11 cellular contexts compared by ENCODE assay signal in the genomic region with DNA sequence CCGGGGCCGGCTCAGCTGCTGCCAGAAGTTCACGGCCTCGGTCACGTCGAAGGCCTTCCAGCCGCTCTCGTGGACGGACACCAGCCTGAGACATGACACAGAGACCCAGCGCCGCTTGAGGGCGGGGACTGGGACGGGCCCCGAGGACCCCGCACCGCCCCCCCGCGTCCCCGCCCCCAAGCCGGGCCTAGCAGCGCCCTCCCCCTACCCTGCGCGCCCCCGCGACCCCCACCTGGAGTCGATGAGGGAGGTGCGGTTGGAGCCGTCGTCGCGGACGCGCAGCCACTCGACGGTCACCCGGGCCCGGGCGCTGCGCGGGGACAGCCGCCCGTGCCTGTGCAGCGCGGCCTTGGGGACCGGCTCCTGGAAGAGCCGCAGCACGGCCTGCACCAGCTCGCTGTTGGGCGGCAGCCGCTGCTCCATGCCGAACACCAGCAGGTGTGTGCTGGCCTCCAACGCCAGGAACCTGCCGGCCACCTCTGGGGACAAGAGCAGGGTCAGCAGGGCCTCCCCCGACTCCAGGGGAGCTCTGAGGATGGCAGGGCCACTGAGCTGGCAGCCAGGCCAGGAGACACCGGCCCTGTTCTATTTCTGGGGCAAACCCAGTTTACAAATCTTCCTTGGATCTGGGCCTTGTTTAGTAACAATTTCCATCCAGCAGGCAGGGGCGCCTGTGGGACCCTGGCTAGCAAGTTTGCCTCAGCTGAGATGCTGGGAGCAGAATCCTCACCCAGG. TPM values are rescaled to one million over a fixed set of nuclear protein-coding genes. Genes with fewer than 3 reads are reported as not detected.
"Had no signal": no experiment of that assay in that cellular context is flagged by ENCODE, and none has a peak within 500 bp of the region (broad histone marks: within the 10 kb centered on the region; RNA-seq: fewer than 3 reads in every experiment).

No MANE protein-coding gene starts in this region.

RNA-seq across cellular contexts. Expression of a gene that starts 1.2 kb away (rescaled TPM):
- total RNA-seq: activated B cell treated with CpG ODN at 0.5 μM for 24 hours; activated T-helper 1 cell treated with anti-CD3 and anti-CD28 coated beads, Interleukin-12 subunit alpha, Interleukin-12 subunit beta, Interleukin-2, Interleukin-4 antibody, amounts not matched to agents 30 ng/mL and 10 ng/mL and 1 ng/mL, durations not matched to agents 14 hours and 24 hours and 36 hours; bronchial epithelial cell; cerebellum; esophagus squamous epithelium; mammary epithelial cell had no signal
- polyA plus RNA-seq: mammary epithelial cell; naive thymus-derived CD4-positive, alpha-beta T cell had no signal

RNA-seq across cellular contexts. Expression of a gene that starts 53.3 kb away (rescaled TPM):
- total RNA-seq: activated B cell treated with CpG ODN at 0.5 μM for 24 hours; activated CD4-positive, alpha-beta memory T cell treated with anti-CD3 and anti-CD28 coated beads for 36 hours; activated naive CD4-positive, alpha-beta T cell treated with anti-CD3 and anti-CD28 coated beads, Interleukin-2, amount 50 U/mL, for 72 hours; activated T-helper 1 cell treated with anti-CD3 and anti-CD28 coated beads, Interleukin-12 subunit alpha, Interleukin-12 subunit beta, Interleukin-2, Interleukin-4 antibody, amounts not matched to agents 30 ng/mL and 10 ng/mL and 1 ng/mL, durations not matched to agents 14 hours and 24 hours and 36 hours; bronchial epithelial cell; esophagus squamous epithelium; mammary epithelial cell; mononuclear cell; naive thymus-derived CD4-positive, alpha-beta T cell; tibial nerve had no signal
- polyA plus RNA-seq: mammary epithelial cell had no signal
